18 cellular contexts compared by ENCODE assay signal in genomic region chr17:7956208-7956965, GRCh38. TPM values are rescaled to one million over a fixed set of nuclear protein-coding genes. Genes with fewer than 3 reads are reported as not detected.
DNase-seq lines count a peak whose midpoint lies in the region; ATAC-seq and TF ChIP-seq lines count a peak whose summit lies in the region.
"Had no signal": no experiment of that assay in that cellular context is flagged by ENCODE, and none has a peak within 500 bp of the region (broad histone marks: within the 10 kb centered on the region; RNA-seq: fewer than 3 reads in every experiment).

No MANE protein-coding gene starts in this region.

- peak; percentile 87 for DNase-seq in fibroblast of pulmonary artery (ENCODE audit: low read depth)
- peak; percentile 67 for DNase-seq in lower lobe of right lung
- peak; percentile 74 for DNase-seq in upper lobe of right lung
- DNase-seq in SHP77 treated with DMSO at 0.1 percent for 48 hours (lab: John Stamatoyannopoulos, UW) = no peak
- DNase-seq: activated CD4-positive, alpha-beta T cell treated with anti-CD3 and anti-CD28 coated beads for 36 hours; aorta; CD8-positive, alpha-beta T cell; natural killer cell; NCI-H1105; OCI-M1; retina; stimulated activated CD4-positive, alpha-beta T cell treated with anti-CD3 and anti-CD28 coated beads, Interleukin-2, amount 100 ng/mL, for 48 hours had no signal

- H3K36me3 ChIP-seq in lower lobe of right lung (no peaks in the 10 kb centered on the region), upper lobe of right lung (no peaks in the 10 kb centered on the region)
- H3K36me3 ChIP-seq: vagina had no signal

- H3K4me3 ChIP-seq in fibroblast of pulmonary artery (replicated peaks; ENCODE audit: low read depth, low read length) (no peak overlapping the region), lower lobe of right lung (no peak overlapping the region), upper lobe of right lung (no peak overlapping the region)
- H3K4me3 ChIP-seq: GM23338, vagina had no signal

- H3K4me1 ChIP-seq in lower lobe of right lung = no peaks in the 10 kb centered on the region
- H3K4me1 ChIP-seq in upper lobe of right lung = peaks cover 6% of the 10 kb centered on the region
- H3K4me1 ChIP-seq: vagina had no signal

- intact Hi-C loops in lower lobe of right lung (cut with DNase I) (no loop called here), upper lobe of right lung (cut with DNase I) (no loop called here)

- ATAC-seq in lower lobe of right lung (peak; percentile 80 to 86), upper lobe of right lung (peak; percentile 80), HG02840 (IDR thresholded peaks at IDR 0.05; ENCODE audit: low FRiP score, unreplicated experiment) (no peak), GM19023 (IDR thresholded peaks at IDR 0.05; ENCODE audit: unreplicated experiment) (no peak)
- ATAC-seq: activated CD4-positive, alpha-beta T cell treated with anti-CD3 and anti-CD28 coated beads for 36 hours; CD8-positive, alpha-beta T cell; GM23338; natural killer cell had no signal

- TF ChIP-seq CTCF in VCaP (conservative IDR thresholded peaks at IDR 0.05) (no peak), fibroblast of pulmonary artery (IDR thresholded peaks at IDR 0.05; ENCODE audit: low read length, missing control alignments) (no peak), lower lobe of right lung (IDR thresholded peaks at IDR 0.05) (no peak), upper lobe of right lung (IDR thresholded peaks at IDR 0.05) (no peak)

- H3K9me3 ChIP-seq in lower lobe of right lung (no peaks in the 10 kb centered on the region), upper lobe of right lung (no peaks in the 10 kb centered on the region)
- H3K9me3 ChIP-seq: vagina had no signal

- H3K27me3 ChIP-seq in lower lobe of right lung (ENCODE audit: low read depth) = no peaks in the 10 kb centered on the region
- no peaks in the 10 kb centered on the region for H3K27me3 ChIP-seq in upper lobe of right lung
- H3K27me3 ChIP-seq: vagina had no signal

- H3K27ac ChIP-seq in VCaP = 0 out of 2 replicates have a peak overlapping the region, but pooled peaks have one; percentile 11
- peak overlapping the region; percentile 47 for H3K27ac ChIP-seq in lower lobe of right lung
- peak overlapping the region; percentile 74 for H3K27ac ChIP-seq in upper lobe of right lung
- H3K27ac ChIP-seq: vagina had no signal

RNA-seq across cellular contexts. Expression of gene CNTROB, which starts 24.4 kb away (rescaled TPM):
- total RNA-seq in lower lobe of right lung = 56.2 TPM
- total RNA-seq in upper lobe of right lung = 62.7 TPM

RNA-seq across cellular contexts. Expression of gene TRAPPC1, which starts 24.6 kb away (rescaled TPM):
- 110 TPM for total RNA-seq in lower lobe of right lung
- 135 TPM for total RNA-seq in upper lobe of right lung

RNA-seq across cellular contexts. Expression of gene KCNAB3, which starts 26.7 kb away (rescaled TPM):
- total RNA-seq in lower lobe of right lung (5.2 TPM), upper lobe of right lung (5.9 TPM)

RNA-seq across cellular contexts. Expression of gene RNF227, which starts 40.3 kb away (rescaled TPM):
- total RNA-seq in lower lobe of right lung (7.5 TPM), upper lobe of right lung (8.0 TPM)

RNA-seq across cellular contexts. Expression of gene GUCY2D, which starts 46.0 kb away (rescaled TPM):
- 3.1 TPM for total RNA-seq in lower lobe of right lung
- total RNA-seq in upper lobe of right lung = 2.6 TPM
- total RNA-seq: activated CD4-positive, alpha-beta T cell treated with anti-CD3 and anti-CD28 coated beads for 36 hours; activated T-helper 1 cell treated with anti-CD3 and anti-CD28 coated beads, Interleukin-12 subunit alpha, Interleukin-12 subunit beta, Interleukin-2, Interleukin-4 antibody, amounts not matched to agents 30 ng/mL and 10 ng/mL and 1 ng/mL, durations not matched to agents 14 hours and 24 hours and 36 hours; aorta; CD8-positive, alpha-beta T cell; natural killer cell; vagina had no signal

Comparison
In these comparisons a context has a peak if more than half of its experiments do, and no peak if none do; other contexts are left out.
1. H3K27ac ChIP-seq: peak in every context shown above with its lines; median percentile 74 in upper lobe of right lung; 47 in lower lobe of right lung; 11 in VCaP.
2. ATAC-seq: peak in lower lobe of right lung (2 of 2) and upper lobe of right lung (single experiment); none in HG02840 (single experiment) and GM19023 (single experiment).